Comparison of ENCODE assay signal across 1 cellular context in genomic region chr2:74553892-74554820, GRCh38.
A peak's percentile ranks its signal among the peaks of the same experiment; 100 is the strongest.
TF ChIP-seq lines count a peak whose summit lies in the region.

TSS of gene DOK1 (plus strand) at chr2:74554720. CDS start at chr2:74554755, 35 bp downstream.
TSS of gene LOXL3 (minus strand) at chr2:74553942. CDS start at chr2:74552634, 1,308 bp downstream.

TF ChIP-seq in HepG2, 621 proteins besides CTCF, POLR2A, EP300 and RAD21 (continued from another document and continues in another):
- TF ChIP-seq ZHX2 (IDR thresholded peaks at IDR 0.05; ENCODE audit: low read depth) (peak; percentile 95), ZHX2 (CRISPR knock-in tag; IDR thresholded peaks at IDR 0.05; ENCODE audit: borderline replicate concordance) (no peak), ZNF350 (CRISPR knock-in tag; IDR thresholded peaks at IDR 0.05; ENCODE audit: borderline replicate concordance, low read depth) (no peak), ZNF543 (CRISPR knock-in tag; IDR thresholded peaks at IDR 0.05) (peak; percentile 26; the same call in 1 of the 2 replicates), PITX1 (CRISPR knock-in tag; IDR thresholded peaks at IDR 0.05) (0 out of 2 replicates have a peak, but pooled peaks have one; percentile 19), ZNF513 (CRISPR knock-in tag; conservative IDR thresholded peaks at IDR 0.05) (no peak), ZNF280D (CRISPR knock-in tag; IDR thresholded peaks at IDR 0.05) (0 out of 2 replicates have a peak, but pooled peaks have one; percentile 43), MAFK (conservative IDR thresholded peaks at IDR 0.05 in 1 of 2, IDR thresholded peaks at IDR 0.05 in 1 of 2; ENCODE audit: low read length in 2 of 2) (peak; percentile 99), GTF2F1 (IDR thresholded peaks at IDR 0.05; ENCODE audit: low read length) (no peak), PRPF4 (IDR thresholded peaks at IDR 0.05; ENCODE audit: low read depth, low read length, poor library complexity, severe bottlenecking) (peak; percentile 41), THAP8 (CRISPR knock-in tag; IDR thresholded peaks at IDR 0.05; ENCODE audit: borderline replicate concordance) (no peak), ZNF563 (CRISPR knock-in tag; IDR thresholded peaks at IDR 0.05) (0 out of 2 replicates have a peak, but pooled peaks have one; percentile 35), SIN3A (IDR thresholded peaks at IDR 0.05; ENCODE audit: borderline replicate concordance, low read depth, low read length) (peak; percentile 34; the same call in 1 of the 2 replicates), MNT (IDR thresholded peaks at IDR 0.05) (no peak), ZNF607 (CRISPR knock-in tag; IDR thresholded peaks at IDR 0.05; ENCODE audit: borderline replicate concordance) (0 out of 2 replicates have a peak, but pooled peaks have one; percentile 35), ZNF180 (CRISPR knock-in tag; IDR thresholded peaks at IDR 0.05; ENCODE audit: borderline replicate concordance, low read depth) (no peak), PHF8 (CRISPR knock-in tag; IDR thresholded peaks at IDR 0.05) (peak; percentile 53; the same call in 1 of the 2 replicates), ATF6 (CRISPR knock-in tag; conservative IDR thresholded peaks at IDR 0.05) (no peak), ZNF879 (CRISPR knock-in tag; IDR thresholded peaks at IDR 0.05) (no peak), PCBP1 (IDR thresholded peaks at IDR 0.05; ENCODE audit: borderline replicate concordance, low read depth, low read length) (no peak; the same call in 1 of the 2 replicates), NFATC3 (CRISPR knock-in tag; IDR thresholded peaks at IDR 0.05) (no peak), ZNF20 (CRISPR knock-in tag; IDR thresholded peaks at IDR 0.05) (no peak), CREM (IDR thresholded peaks at IDR 0.05) (peak; percentile 94), CREM (CRISPR knock-in tag; IDR thresholded peaks at IDR 0.05) (peak; percentile 68; the same call in 1 of the 2 replicates), ZSCAN20 (CRISPR knock-in tag; IDR thresholded peaks at IDR 0.05; ENCODE audit: borderline replicate concordance) (0 out of 2 replicates have a peak, but pooled peaks have one; percentile 72), MED8 (CRISPR knock-in tag; IDR thresholded peaks at IDR 0.05; ENCODE audit: insufficient replicate concordance) (no peak), ZNF776 (CRISPR knock-in tag; IDR thresholded peaks at IDR 0.05) (peak; percentile 75; the same call in 1 of the 2 replicates), ZNF547 (CRISPR knock-in tag; IDR thresholded peaks at IDR 0.05) (peak; percentile 46; the same call in 1 of the 2 replicates), ZNF670 (CRISPR knock-in tag; IDR thresholded peaks at IDR 0.05; ENCODE audit: borderline replicate concordance) (no peak), NAIF1 (CRISPR knock-in tag; IDR thresholded peaks at IDR 0.05; ENCODE audit: borderline replicate concordance) (no peak), POGZ (CRISPR knock-in tag; IDR thresholded peaks at IDR 0.05) (0 out of 2 replicates have a peak, but pooled peaks have one; percentile 40), ZBTB2 (CRISPR knock-in tag; IDR thresholded peaks at IDR 0.05; ENCODE audit: low read depth) (peak; percentile 69), ZNF580 (CRISPR knock-in tag; IDR thresholded peaks at IDR 0.05; ENCODE audit: borderline replicate concordance, low read depth) (no peak), TEAD2 (CRISPR knock-in tag; IDR thresholded peaks at IDR 0.05) (no peak), BRCA1 (CRISPR knock-in tag; IDR thresholded peaks at IDR 0.05) (no peak), TCF12 (IDR thresholded peaks at IDR 0.05) (no peak), TCF12 (CRISPR knock-in tag; IDR thresholded peaks at IDR 0.05) (no peak; the same call in 1 of the 2 replicates), SMARCC2 (IDR thresholded peaks at IDR 0.05) (no peak), AHR (CRISPR knock-in tag; IDR thresholded peaks at IDR 0.05) (no peak)
